ENCODE assay signal across 26 cellular contexts in genomic region chr20:45595235-45595634, GRCh38. TPM values are rescaled to one million over a fixed set of nuclear protein-coding genes. Genes with fewer than 3 reads are reported as not detected.
DNase-seq lines count a peak whose midpoint lies in the region; TF ChIP-seq lines count a peak whose summit lies in the region.
"Had no signal": no experiment of that assay in that cellular context is flagged by ENCODE, and none has a peak within 500 bp of the region (broad histone marks: within the 10 kb centered on the region; RNA-seq: fewer than 3 reads in every experiment).

No MANE protein-coding gene starts in this region.

- no peaks in the 10 kb centered on the region for H4K20me1 ChIP-seq in osteoblast (ENCODE audit: insufficient read depth, low read length)
- H4K20me1 ChIP-seq: BLaER1 treated with 17β-estradiol and CSF1 and Interleukin-3, amounts not matched to agents 10 nM and 100 nM had no signal

- WGBS in esophagus muscularis mucosa: 0% methylated on average over 1 of the region's 1 CpG

- CTCF ChIA-PET in HEK293 (lab: Yijun Ruan, JAX): interaction anchor here (0.6 to 2.5 kb wide), 2 partner anchors 50 to 176 kb away, joined by 3 to 18 read pairs; no protein-coding TSS in a partner anchor

- TF ChIP-seq POLR2A in esophagus muscularis mucosa (IDR thresholded peaks at IDR 0.05; ENCODE audit: low read depth): no peak

- H3K36me3 ChIP-seq in HEK293 (ENCODE audit: control insufficient read depth in 2 of 2, insufficient read depth in 1 of 2, low read length in 2 of 2) (no peaks in the 10 kb centered on the region), esophagus muscularis mucosa (no peaks in the 10 kb centered on the region), osteoblast (ENCODE audit: insufficient read depth, low read length) (no peaks in the 10 kb centered on the region)
- H3K36me3 ChIP-seq: BLaER1 treated with 17β-estradiol and CSF1 and Interleukin-3, amounts not matched to agents 10 nM and 100 nM had no signal

- in situ Hi-C loops in ACHN (cut with HindIII; ENCODE audit: low pct_ligation_motif_present, low pct_unique_long_range_greater_than_20kb, low sequenced_read_pairs): no loop called here

- no peak overlapping the region for H2AFZ ChIP-seq in osteoblast (ENCODE audit: low read length)

- intact Hi-C loops in esophagus muscularis mucosa (cut with DNase I): no loop called here

- peak; percentile 42 for DNase-seq in esophagus muscularis mucosa (ENCODE audit: extremely low spot score)
- DNase-seq in osteoblast (ENCODE audit: insufficient read length, low spot score, missing footprints): peak; percentile 15
- no peak for DNase-seq in activated effector memory CD4-positive, alpha-beta T cell treated with Interleukin-2 at 50 U/mL for 16 hours
- DNase-seq in ACHN: no peak
- no peak for DNase-seq in activated naive CD4-positive, alpha-beta T cell (lab: John Stamatoyannopoulos, UW)
- DNase-seq: 8988T; AML-193; Caco-2; Calu3; CD4-positive, alpha-beta T cell; CD8-positive, alpha-beta T cell; DMS 273 treated with DMSO at 0.1 percent for 48 hours; DMS153; DMS53; DMS79; DND-41; EL; GDM1 had no signal

- TF ChIP-seq EP300 in esophagus muscularis mucosa (IDR thresholded peaks at IDR 0.05): no peak

- no peak for TF ChIP-seq CTCF in HEK293 (tag by site-specific recombination; IDR thresholded peaks at IDR 0.05)
- no peak for TF ChIP-seq CTCF in esophagus muscularis mucosa (IDR thresholded peaks at IDR 0.05)
- TF ChIP-seq CTCF in osteoblast (IDR thresholded peaks at IDR 0.05; ENCODE audit: extremely low read depth, low read depth, low read length): no peak

- POLR2A ChIA-PET in HEK293 (lab: Yijun Ruan, JAX): no interaction called here

- H3K4me1 ChIP-seq in HEK293 (ENCODE audit: control insufficient read depth, insufficient read depth, low read length): no peaks in the 10 kb centered on the region
- H3K4me1 ChIP-seq in esophagus muscularis mucosa: no peaks in the 10 kb centered on the region
- H3K4me1 ChIP-seq in osteoblast (ENCODE audit: insufficient read depth, low read length): no peaks in the 10 kb centered on the region
- H3K4me1 ChIP-seq: Caco-2 had no signal

- H3K27ac ChIP-seq in HEK293 (ENCODE audit: extremely low read depth, low read depth, low read length) (no peak overlapping the region), esophagus muscularis mucosa (replicated peaks in 1 of 4) (no peak overlapping the region), osteoblast (ENCODE audit: low read depth, low read length) (no peak overlapping the region)
- H3K27ac ChIP-seq: BLaER1 treated with 17β-estradiol and CSF1 and Interleukin-3, amounts not matched to agents 10 nM and 100 nM; C4-2B had no signal

- no peak overlapping the region for H3K4me3 ChIP-seq in HEK293 (ENCODE audit: low read depth, low read length)
- H3K4me3 ChIP-seq in esophagus muscularis mucosa: no peak overlapping the region
- H3K4me3 ChIP-seq in osteoblast (ENCODE audit: insufficient read depth, low read length): no peak overlapping the region
- H3K4me3 ChIP-seq: BLaER1 treated with 17β-estradiol and CSF1 and Interleukin-3, amounts not matched to agents 10 nM and 100 nM; GM12878 had no signal

- H3K27me3 ChIP-seq in esophagus muscularis mucosa (peaks cover 0 to 36% (median 0%) of the 10 kb centered on the region in 4 donors), osteoblast (ENCODE audit: insufficient read depth, low read length) (peaks cover 20% of the 10 kb centered on the region)
- H3K27me3 ChIP-seq: BLaER1 treated with 17β-estradiol and CSF1 and Interleukin-3, amounts not matched to agents 10 nM and 100 nM had no signal

- H3K9me3 ChIP-seq in HEK293 (ENCODE audit: control insufficient read depth, insufficient read depth, low read depth, low read length): no peaks in the 10 kb centered on the region
- H3K9me3 ChIP-seq in esophagus muscularis mucosa: peaks cover 0 to 7% (median 0%) of the 10 kb centered on the region in 4 donors
- no peaks in the 10 kb centered on the region for H3K9me3 ChIP-seq in osteoblast (ENCODE audit: low read depth, low read length)
- H3K9me3 ChIP-seq: BLaER1 treated with 17β-estradiol and CSF1 and Interleukin-3, amounts not matched to agents 10 nM and 100 nM had no signal

- H3K4me2 ChIP-seq in osteoblast (ENCODE audit: insufficient read depth, low read length): no peak overlapping the region
- H3K4me2 ChIP-seq: BLaER1 treated with 17β-estradiol and CSF1 and Interleukin-3, amounts not matched to agents 10 nM and 100 nM had no signal

- H3K79me2 ChIP-seq in osteoblast (ENCODE audit: insufficient read depth, low read length): no peaks in the 10 kb centered on the region

TF ChIP-seq in HEK293, 187 proteins besides CTCF, POLR2A, EP300 and RAD21:
- TF ChIP-seq ZNF366 (tag by site-specific recombination; conservative IDR thresholded peaks at IDR 0.05): no peak
- TF ChIP-seq ZIC2 (tag by site-specific recombination; IDR thresholded peaks at IDR 0.05): peak; percentile 43

RNA-seq across cellular contexts. Expression of gene WFDC8, which starts 16.2 kb away (rescaled TPM):
- not detected for total RNA-seq in esophagus muscularis mucosa
- total RNA-seq in osteoblast: not detected in 2 replicates
- total RNA-seq: A673; B cell; Caco-2; Calu3; CD4-positive, alpha-beta T cell; CD8-positive, alpha-beta T cell; Daoy; G401; GM12878 had no signal

RNA-seq across cellular contexts. Expression of gene WFDC10A, which starts 34.3 kb away (rescaled TPM):
- total RNA-seq in esophagus muscularis mucosa (not detected), osteoblast (not detected in 2 replicates)
- total RNA-seq: A673; B cell; Caco-2; Calu3; CD4-positive, alpha-beta T cell; CD8-positive, alpha-beta T cell; Daoy; G401; GM12878 had no signal

RNA-seq across cellular contexts. Expression of gene WFDC9, which starts 35.8 kb away (rescaled TPM):
- total RNA-seq in esophagus muscularis mucosa (not detected), osteoblast (not detected in 2 replicates)
- total RNA-seq: A673; B cell; Caco-2; Calu3; CD4-positive, alpha-beta T cell; CD8-positive, alpha-beta T cell; Daoy; G401; GM12878 had no signal

RNA-seq across cellular contexts. Expression of gene EPPIN, which starts 48.0 kb away (rescaled TPM):
- total RNA-seq in esophagus muscularis mucosa (not detected), osteoblast (not detected in 2 replicates)
- total RNA-seq: A673; B cell; Caco-2; Calu3; CD4-positive, alpha-beta T cell; CD8-positive, alpha-beta T cell; Daoy; G401; GM12878 had no signal

RNA-seq across cellular contexts. Expression of gene WFDC6, which starts 56.0 kb away (rescaled TPM):
- total RNA-seq in esophagus muscularis mucosa (not detected), osteoblast (not detected in 2 replicates)
- total RNA-seq: A673; B cell; Caco-2; Calu3; CD4-positive, alpha-beta T cell; CD8-positive, alpha-beta T cell; Daoy; G401; GM12878 had no signal

Comparison
In these comparisons a context has a peak if more than half of its experiments do, and no peak if none do; other contexts are left out.
1. DNase-seq: peak in esophagus muscularis mucosa (single experiment) and osteoblast (single experiment); none in activated effector memory CD4-positive, alpha-beta T cell treated with Interleukin-2 at 50 U/mL for 16 hours (single experiment), ACHN (single experiment) and activated naive CD4-positive, alpha-beta T cell (0 of 4).